26 cellular contexts compared by ENCODE assay signal in genomic region chr9:35868972-35869371, GRCh38. TPM values are rescaled to one million over a fixed set of nuclear protein-coding genes. Genes with fewer than 3 reads are reported as not detected.
DNase-seq lines count a peak whose midpoint lies in the region; ATAC-seq and TF ChIP-seq lines count a peak whose summit lies in the region.
"Had no signal": no experiment of that assay in that cellular context is flagged by ENCODE, and none has a peak within 500 bp of the region (broad histone marks: within the 10 kb centered on the region; RNA-seq: fewer than 3 reads in every experiment).

No MANE protein-coding gene starts in this region.

- no peaks in the 10 kb centered on the region for H3K27me3 ChIP-seq in tibial nerve
- peaks cover 0 to 15% (median 1%) of the 10 kb centered on the region in 3 donors for H3K27me3 ChIP-seq in psoas muscle (ENCODE audit: insufficient read depth in 3 of 3, low read length in 2 of 3)

- no peak overlapping the region for H3K27ac ChIP-seq in tibial nerve
- no peak overlapping the region for H3K27ac ChIP-seq in psoas muscle
- H3K27ac ChIP-seq: BLaER1 treated with 17β-estradiol and CSF1 and Interleukin-3, amounts not matched to agents 10 nM and 100 nM; GM23248; HL-60 had no signal

- DNase-seq in H4 (ENCODE audit: low spot score) (peak; percentile 2), NB4 (ENCODE audit: low read depth) (peak; percentile 8), tibial nerve (ENCODE audit: low spot score in 2 of 2) (no peak), psoas muscle (no peak)
- DNase-seq in effector memory CD8-positive, alpha-beta T cell: no peak
- DNase-seq in stimulated activated effector memory CD8-positive, alpha-beta T cell treated with anti-CD3 and anti-CD28 coated beads, Interleukin-12 subunit alpha, Interleukin-12 subunit beta, amount 100 ng/mL, for 72 hours (ENCODE audit: low spot score in 2 of 2): no peak
- DNase-seq: Caco-2; CD4-positive, alpha-beta memory T cell; DMS 273 treated with DMSO at 0.1 percent for 48 hours; DMS79 treated with DMSO at 0.1 percent for 48 hours; GM23248; Karpas-422; MV-4-11; NCI-H1694; NCI-H2081 treated with DMSO at 0.1 percent for 48 hours; NCI-H446 treated with DMSO at 0.1 percent for 48 hours; NCI-H526 treated with DMSO at 0.1 percent for 48 hours had no signal

- 100% methylated on average over 1 of the region's 1 CpG for whole genome bisulfite sequencing in tibial nerve, 2 donors
- WGBS in psoas muscle, 3 donors: 82 to 100% (median 100%) methylated on average over 1 of the region's 1 CpG

- peak overlapping the region; percentile 16 to 67 for H3K27ac Mint-ChIP-seq in effector memory CD8-positive, alpha-beta T cell
- no peak overlapping the region for H3K27ac Mint-ChIP-seq in stimulated activated effector memory CD8-positive, alpha-beta T cell treated with anti-CD3 and anti-CD28 coated beads, Interleukin-12 subunit alpha, Interleukin-12 subunit beta, amount 100 ng/mL, for 72 hours
- H3K27ac Mint-ChIP-seq: CD4-positive, alpha-beta memory T cell had no signal

- H3K36me3 Mint-ChIP-seq in effector memory CD8-positive, alpha-beta T cell (ENCODE audit: insufficient read depth): peaks cover 2% of the 10 kb centered on the region
- no peaks in the 10 kb centered on the region for H3K36me3 Mint-ChIP-seq in stimulated activated effector memory CD8-positive, alpha-beta T cell treated with anti-CD3 and anti-CD28 coated beads, Interleukin-12 subunit alpha, Interleukin-12 subunit beta, amount 100 ng/mL, for 72 hours
- H3K36me3 Mint-ChIP-seq: CD4-positive, alpha-beta memory T cell had no signal

- H3K9me3 ChIP-seq in tibial nerve (no peaks in the 10 kb centered on the region), psoas muscle (no peaks in the 10 kb centered on the region)
- H3K9me3 ChIP-seq: BLaER1 treated with 17β-estradiol and CSF1 and Interleukin-3, amounts not matched to agents 10 nM and 100 nM; Caco-2 had no signal

- TF ChIP-seq CTCF in NB4 (IDR thresholded peaks at IDR 0.05; ENCODE audit: low read depth, low read length): no peak
- no peak for TF ChIP-seq CTCF in tibial nerve (IDR thresholded peaks at IDR 0.05)
- no peak for TF ChIP-seq CTCF in psoas muscle (IDR thresholded peaks at IDR 0.05)

- H3K4me1 Mint-ChIP-seq in effector memory CD8-positive, alpha-beta T cell (ENCODE audit: low read depth in 2 of 2): no peaks in the 10 kb centered on the region
- H3K4me1 Mint-ChIP-seq in stimulated activated effector memory CD8-positive, alpha-beta T cell treated with anti-CD3 and anti-CD28 coated beads, Interleukin-12 subunit alpha, Interleukin-12 subunit beta, amount 100 ng/mL, for 72 hours: no peaks in the 10 kb centered on the region
- H3K4me1 Mint-ChIP-seq: CD4-positive, alpha-beta memory T cell had no signal

- peaks cover 31 to 35% of the 10 kb centered on the region in 2 donors for H3K27me3 Mint-ChIP-seq in effector memory CD8-positive, alpha-beta T cell

- H3K4me3 Mint-ChIP-seq in effector memory CD8-positive, alpha-beta T cell: no peak overlapping the region
- no peak overlapping the region for H3K4me3 Mint-ChIP-seq in stimulated activated effector memory CD8-positive, alpha-beta T cell treated with anti-CD3 and anti-CD28 coated beads, Interleukin-12 subunit alpha, Interleukin-12 subunit beta, amount 100 ng/mL, for 72 hours

- H3K4me1 ChIP-seq in tibial nerve (no peaks in the 10 kb centered on the region), psoas muscle (no peaks in the 10 kb centered on the region)
- H3K4me1 ChIP-seq: BLaER1 treated with 17β-estradiol and CSF1 and Interleukin-3, amounts not matched to agents 10 nM and 100 nM; Caco-2 had no signal

- H3K36me3 ChIP-seq in tibial nerve (no peaks in the 10 kb centered on the region), psoas muscle (ENCODE audit: insufficient read depth in 1 of 2, low read depth in 1 of 2) (no peaks in the 10 kb centered on the region)
- H3K36me3 ChIP-seq: BLaER1 treated with 17β-estradiol and CSF1 and Interleukin-3, amounts not matched to agents 10 nM and 100 nM had no signal

- H3K4me3 ChIP-seq in NB4 (ENCODE audit: low read depth, low read length): no peak overlapping the region
- no peak overlapping the region for H3K4me3 ChIP-seq in tibial nerve
- H3K4me3 ChIP-seq in psoas muscle: no peak overlapping the region
- H3K4me3 ChIP-seq: BLaER1 treated with 17β-estradiol and CSF1 and Interleukin-3, amounts not matched to agents 10 nM and 100 nM; GM12878; GM23248 had no signal

- TF ChIP-seq POLR2A in NB4 (IDR thresholded peaks at IDR 0.05; ENCODE audit: extremely low read depth, insufficient read length) (no peak), tibial nerve (IDR thresholded peaks at IDR 0.05) (no peak)

- TF ChIP-seq EP300 in tibial nerve (IDR thresholded peaks at IDR 0.05): no peak

- intact Hi-C loops in psoas muscle (cut with DNase I): no loop called here

- no peak for ATAC-seq in effector memory CD8-positive, alpha-beta T cell (replicated peaks)
- peak; percentile 35 for ATAC-seq in stimulated activated effector memory CD8-positive, alpha-beta T cell treated with anti-CD3 and anti-CD28 coated beads, Interleukin-12 subunit alpha, Interleukin-12 subunit beta, amount 100 ng/mL, for 72 hours
- ATAC-seq in GM18858 (IDR thresholded peaks at IDR 0.05; ENCODE audit: unreplicated experiment) (no peak), psoas muscle (no peak)
- ATAC-seq: GM12878, Panc1 had no signal

- H3K9me3 Mint-ChIP-seq in effector memory CD8-positive, alpha-beta T cell: no peaks in the 10 kb centered on the region
- no peaks in the 10 kb centered on the region for H3K9me3 Mint-ChIP-seq in stimulated activated effector memory CD8-positive, alpha-beta T cell treated with anti-CD3 and anti-CD28 coated beads, Interleukin-12 subunit alpha, Interleukin-12 subunit beta, amount 100 ng/mL, for 72 hours

RNA-seq across cellular contexts. Expression of gene OR13J1, which starts 1.2 kb away (rescaled TPM):
- total RNA-seq in H4 (2014; rRNA removed; shearing (Covaris generic)): not detected in 2 replicates
- total RNA-seq in tibial nerve: not detected
- total RNA-seq in psoas muscle: not detected
- not detected for polyA plus RNA-seq in psoas muscle
- total RNA-seq: Caco-2; CD4-positive, alpha-beta memory T cell; GM12878; GM23248; HT-29; M059J; SK-MEL-5; T-helper 1 cell treated with Interleukin-12 subunit alpha and Interleukin-12 subunit beta and Interleukin-4 antibody, amounts not matched to agents 30 ng/mL and 1 ng/mL, for 36 hours had no signal
- polyA plus RNA-seq: CD4-positive, alpha-beta memory T cell; GM12878; GM23248 had no signal

RNA-seq across cellular contexts. Expression of gene HRCT1, which starts 37.0 kb away (rescaled TPM):
- total RNA-seq in H4 (2014; rRNA removed; shearing (Covaris generic)): 0.41 TPM in 1 of 2 replicates, not detected in the other
- total RNA-seq in tibial nerve (10 to 100 TPM in 3 of 4 donors, 1 to 10 TPM in 1; 7.2 to 15.5 (median 12.0) TPM), psoas muscle (1 to 10 TPM in 3 of 4 donors, under 1 TPM in 1; 0.95 to 4.9 (median 3.0) TPM)
- polyA plus RNA-seq in psoas muscle: 1 to 10 TPM in 2 of 3 donors, under 1 TPM in 1; 0.59 to 5.4 (median 1.6) TPM
- total RNA-seq: Caco-2; CD4-positive, alpha-beta memory T cell; GM12878; SK-MEL-5; T-helper 1 cell treated with Interleukin-12 subunit alpha and Interleukin-12 subunit beta and Interleukin-4 antibody, amounts not matched to agents 30 ng/mL and 1 ng/mL, for 36 hours had no signal
- polyA plus RNA-seq: CD4-positive, alpha-beta memory T cell; GM12878 had no signal

RNA-seq across cellular contexts. Expression of gene TMEM8B, which starts 39.9 kb away (rescaled TPM):
- total RNA-seq in H4 (2014; rRNA removed; shearing (Covaris generic)): 2.1 and 4.2 TPM in 2 replicates
- total RNA-seq in tibial nerve (10 to 100 TPM; 14.6 to 23.9 (median 20.1) TPM), psoas muscle (10 to 100 TPM in 2 of 4 donors, 1 to 10 TPM in 2; 8.9 to 18.5 (median 11.6) TPM)
- polyA plus RNA-seq in psoas muscle: 1 to 10 TPM; 2.8 to 5.9 (median 3.9) TPM

RNA-seq across cellular contexts. Expression of gene SPAAR, which starts 40.3 kb away (rescaled TPM):
- total RNA-seq in H4 (2014; rRNA removed; shearing (Covaris generic)): 0.12 and 0.27 TPM in 2 replicates
- 10 to 100 TPM in 1 of 4 donors, 1 to 10 TPM in 3; 5.1 to 12.2 (median 7.7) TPM for total RNA-seq in tibial nerve
- total RNA-seq in psoas muscle: 1 to 10 TPM; 2.5 to 4.6 (median 4.0) TPM
- polyA plus RNA-seq in psoas muscle: 1 to 10 TPM; 3.2 to 3.9 (median 3.6) TPM
- total RNA-seq: Caco-2; CD4-positive, alpha-beta memory T cell; GM12878; GM23248; M059J; SK-MEL-5; T-helper 1 cell treated with Interleukin-12 subunit alpha and Interleukin-12 subunit beta and Interleukin-4 antibody, amounts not matched to agents 30 ng/mL and 1 ng/mL, for 36 hours had no signal
- polyA plus RNA-seq: CD4-positive, alpha-beta memory T cell; GM12878 had no signal

RNA-seq across cellular contexts. Expression of gene FAM221B, which starts 40.4 kb away (rescaled TPM):
- total RNA-seq in H4 (2014; rRNA removed; shearing (Covaris generic)): not detected in 2 replicates
- total RNA-seq in tibial nerve (not detected), psoas muscle (not detected)
- not detected for polyA plus RNA-seq in psoas muscle
- total RNA-seq: Caco-2; CD4-positive, alpha-beta memory T cell; GM12878; GM23248; M059J; SK-MEL-5; T-helper 1 cell treated with Interleukin-12 subunit alpha and Interleukin-12 subunit beta and Interleukin-4 antibody, amounts not matched to agents 30 ng/mL and 1 ng/mL, for 36 hours had no signal
- polyA plus RNA-seq: CD4-positive, alpha-beta memory T cell; GM23248 had no signal

Comparison
In these comparisons a context has a peak if more than half of its experiments do, and no peak if none do; other contexts are left out.
1. DNase-seq: peak in H4 (single experiment) and NB4 (single experiment); none in effector memory CD8-positive, alpha-beta T cell (0 of 3), stimulated activated effector memory CD8-positive, alpha-beta T cell treated with anti-CD3 and anti-CD28 coated beads, Interleukin-12 subunit alpha, Interleukin-12 subunit beta, amount 100 ng/mL, for 72 hours (0 of 2), tibial nerve (0 of 2) and psoas muscle (0 of 2).